2 cellular contexts compared by ENCODE assay signal in the genomic region with DNA sequence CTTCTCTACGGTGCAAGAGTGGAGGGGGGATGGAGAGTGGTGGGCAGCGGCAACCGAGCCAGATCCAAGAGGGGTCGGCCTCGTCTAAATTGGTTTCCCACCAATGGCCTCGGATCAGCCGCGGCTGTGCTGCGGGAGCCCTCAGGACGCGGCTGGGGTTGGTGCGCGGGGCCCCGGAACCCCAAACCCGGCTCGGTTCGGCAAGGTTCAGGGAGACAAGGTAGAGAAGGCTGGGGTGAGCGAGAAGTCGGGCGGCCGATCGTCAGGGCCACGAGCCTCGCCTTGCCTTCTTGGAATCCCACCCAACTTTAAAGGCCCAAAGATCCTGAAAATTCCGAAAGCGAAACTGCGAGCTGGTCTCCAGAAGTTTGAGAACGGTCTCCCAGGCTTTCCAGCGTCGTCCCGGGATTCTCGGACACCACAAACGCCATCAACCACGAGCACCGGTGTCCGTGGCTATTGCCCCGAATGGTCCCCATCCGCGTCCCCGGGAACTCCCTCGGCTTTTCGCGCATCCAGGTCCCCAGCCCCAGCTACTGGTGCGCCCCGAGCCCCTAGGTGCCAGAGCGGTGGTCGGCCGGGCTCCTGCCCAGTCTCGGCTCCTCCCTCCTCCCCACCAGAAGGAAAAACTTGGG.
TF ChIP-seq lines count a peak whose summit lies in the region.

No MANE protein-coding gene starts in this region.

TF ChIP-seq in liver, 16 proteins besides CTCF, POLR2A, EP300 and RAD21 (continued from another document):
- TF ChIP-seq TAF1 (conservative IDR thresholded peaks at IDR 0.05), result no peak
- TF ChIP-seq GABPA (IDR thresholded peaks at IDR 0.05 in 1 of 2, conservative IDR thresholded peaks at IDR 0.05 in 1 of 2), result no peak
- TF ChIP-seq NR2F2 (IDR thresholded peaks at IDR 0.05), result no peak
TF ChIP-seq in liver: peak in this region for 0.

TF ChIP-seq in HepG2, 621 proteins besides CTCF, POLR2A, EP300 and RAD21 (continued from another document):
- TF ChIP-seq ZNF879 (CRISPR knock-in tag; IDR thresholded peaks at IDR 0.05) (no peak), ARID2 (CRISPR knock-in tag; IDR thresholded peaks at IDR 0.05; ENCODE audit: borderline replicate concordance) (no peak), CENPX (CRISPR knock-in tag; IDR thresholded peaks at IDR 0.05) (no peak), MTA1 (CRISPR knock-in tag; IDR thresholded peaks at IDR 0.05; ENCODE audit: borderline replicate concordance) (no peak), MED8 (CRISPR knock-in tag; IDR thresholded peaks at IDR 0.05; ENCODE audit: insufficient replicate concordance) (no peak), ZNF143 (CRISPR knock-in tag; IDR thresholded peaks at IDR 0.05) (no peak), MTF2 (CRISPR knock-in tag; IDR thresholded peaks at IDR 0.05; ENCODE audit: borderline replicate concordance) (no peak), ZNF660 (CRISPR knock-in tag; IDR thresholded peaks at IDR 0.05; ENCODE audit: borderline replicate concordance, low read depth) (no peak)
- TF ChIP-seq, protein P1, sequence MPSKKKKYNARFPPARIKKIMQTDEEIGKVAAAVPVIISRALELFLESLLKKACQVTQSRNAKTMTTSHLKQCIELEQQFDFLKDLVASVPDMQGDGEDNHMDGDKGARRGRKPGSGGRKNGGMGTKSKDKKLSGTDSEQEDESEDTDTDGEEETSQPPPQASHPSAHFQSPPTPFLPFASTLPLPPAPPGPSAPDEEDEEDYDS (CRISPR knock-in tag; IDR thresholded peaks at IDR 0.05), result no peak
- TF ChIP-seq, protein P2, sequence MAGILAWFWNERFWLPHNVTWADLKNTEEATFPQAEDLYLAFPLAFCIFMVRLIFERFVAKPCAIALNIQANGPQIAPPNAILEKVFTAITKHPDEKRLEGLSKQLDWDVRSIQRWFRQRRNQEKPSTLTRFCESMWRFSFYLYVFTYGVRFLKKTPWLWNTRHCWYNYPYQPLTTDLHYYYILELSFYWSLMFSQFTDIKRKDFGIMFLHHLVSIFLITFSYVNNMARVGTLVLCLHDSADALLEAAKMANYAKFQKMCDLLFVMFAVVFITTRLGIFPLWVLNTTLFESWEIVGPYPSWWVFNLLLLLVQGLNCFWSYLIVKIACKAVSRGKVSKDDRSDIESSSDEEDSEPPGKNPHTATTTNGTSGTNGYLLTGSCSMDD (CRISPR knock-in tag; IDR thresholded peaks at IDR 0.05), result no peak
- TF ChIP-seq, protein P3, sequence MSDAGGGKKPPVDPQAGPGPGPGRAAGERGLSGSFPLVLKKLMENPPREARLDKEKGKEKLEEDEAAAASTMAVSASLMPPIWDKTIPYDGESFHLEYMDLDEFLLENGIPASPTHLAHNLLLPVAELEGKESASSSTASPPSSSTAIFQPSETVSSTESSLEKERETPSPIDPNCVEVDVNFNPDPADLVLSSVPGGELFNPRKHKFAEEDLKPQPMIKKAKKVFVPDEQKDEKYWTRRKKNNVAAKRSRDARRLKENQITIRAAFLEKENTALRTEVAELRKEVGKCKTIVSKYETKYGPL (CRISPR knock-in tag; IDR thresholded peaks at IDR 0.05), result no peak
